In genomic region chr12:123907021-123907420, GRCh38 we compare ENCODE assay signal across 15 cellular contexts.
"Had no signal": no experiment of that assay in that cellular context is flagged by ENCODE, and none has a peak within 500 bp of the region (broad histone marks: within the 10 kb centered on the region; RNA-seq: fewer than 3 reads in every experiment).

No MANE protein-coding gene starts in this region.

- H3K36me3 Mint-ChIP-seq: natural killer cell treated with Interleukin-12 subunit alpha and Interleukin-12 subunit beta and Interleukin-15 and Interleukin-18, amount 100 ng/mL, for 72 hours had no signal

- H3K4me3 Mint-ChIP-seq: activated B cell treated with CpG ODN at 0.5 μM for 24 hours; activated CD8-positive, alpha-beta T cell treated with anti-CD3 and anti-CD28 coated beads for 36 hours; activated T-cell treated with anti-CD3 and anti-CD28 coated beads, Interleukin-2, amount 50 U/mL, for 4 hours; natural killer cell treated with Interleukin-12 subunit alpha and Interleukin-12 subunit beta and Interleukin-15 and Interleukin-18, amount 100 ng/mL, for 72 hours; stimulated activated effector memory CD8-positive, alpha-beta T cell treated with anti-CD3 and anti-CD28 coated beads, Interleukin-12 subunit alpha, Interleukin-12 subunit beta, amount 100 ng/mL, for 72 hours had no signal

- DNase-seq: activated B cell treated with CpG ODN at 0.5 μM for 24 hours; activated CD4-positive, alpha-beta T cell treated with anti-CD3 and anti-CD28 coated beads for 48 hours; activated CD8-positive, alpha-beta T cell treated with anti-CD3 and anti-CD28 coated beads for 36 hours; activated effector memory CD4-positive, alpha-beta T cell treated with Interleukin-2 at 50 U/mL for 16 hours; activated naive CD4-positive, alpha-beta T cell treated with anti-CD3 and anti-CD28 coated beads, Interleukin-2, amount 50 U/mL, for 16 hours; activated T-cell treated with anti-CD3 and anti-CD28 coated beads, Interleukin-2, amount 50 U/mL, for 4 hours; colonic mucosa; left lung; stimulated activated CD4-positive, alpha-beta T cell treated with anti-CD3 and anti-CD28 coated beads, Interleukin-2, amount 100 ng/mL, for 24 hours had no signal

- H3K27me3 ChIP-seq: colonic mucosa, left lung had no signal

- H3K9me3 ChIP-seq: colonic mucosa, gastroesophageal sphincter, left lung had no signal

- H3K4me1 ChIP-seq: colonic mucosa, gastroesophageal sphincter, left lung had no signal

- H3K9me3 Mint-ChIP-seq: activated B cell treated with CpG ODN at 0.5 μM for 24 hours; activated CD8-positive, alpha-beta T cell treated with anti-CD3 and anti-CD28 coated beads for 36 hours; activated T-cell treated with anti-CD3 and anti-CD28 coated beads, Interleukin-2, amount 50 U/mL, for 4 hours; natural killer cell treated with Interleukin-12 subunit alpha and Interleukin-12 subunit beta and Interleukin-15 and Interleukin-18, amount 100 ng/mL, for 72 hours; stimulated activated effector memory CD8-positive, alpha-beta T cell treated with anti-CD3 and anti-CD28 coated beads, Interleukin-12 subunit alpha, Interleukin-12 subunit beta, amount 100 ng/mL, for 72 hours had no signal

- H3K27ac Mint-ChIP-seq: activated B cell treated with CpG ODN at 0.5 μM for 24 hours; activated CD8-positive, alpha-beta T cell treated with anti-CD3 and anti-CD28 coated beads for 36 hours; natural killer cell treated with Interleukin-12 subunit alpha and Interleukin-12 subunit beta and Interleukin-15 and Interleukin-18, amount 100 ng/mL, for 72 hours; stimulated activated effector memory CD8-positive, alpha-beta T cell treated with anti-CD3 and anti-CD28 coated beads, Interleukin-12 subunit alpha, Interleukin-12 subunit beta, amount 100 ng/mL, for 72 hours had no signal

- H3K4me3 ChIP-seq: colonic mucosa, gastroesophageal sphincter, left lung had no signal

- FAIRE-seq: astrocyte, islet of Langerhans, TTC549 had no signal

- H3K27ac ChIP-seq: colonic mucosa, left lung had no signal

- H3K36me3 ChIP-seq: colonic mucosa, gastroesophageal sphincter, left lung had no signal
